In genomic region chr4:140236649-140237160, GRCh38 we compare ENCODE assay signal across 13 cellular contexts.
DNase-seq lines count a peak whose midpoint lies in the region; ATAC-seq and TF ChIP-seq lines count a peak whose summit lies in the region.
"Had no signal": no experiment of that assay in that cellular context is flagged by ENCODE, and none has a peak within 500 bp of the region (broad histone marks: within the 10 kb centered on the region; RNA-seq: fewer than 3 reads in every experiment).

No MANE protein-coding gene starts in this region.

- WGBS in SK-N-SH (ENCODE audit: low lambda C conversion rate): 74% methylated on average over 8 of the region's 8 CpGs
- WGBS in transverse colon (ENCODE audit: low coverage in 1 of 2), 2 donors: 59 to 64% methylated on average over 6 to 8 of the region's 8 CpGs

- peak; percentile 18 for DNase-seq in SK-N-SH
- no peak for DNase-seq in colonic mucosa
- no peak for DNase-seq in transverse colon
- no peak for DNase-seq in mucosa of descending colon
- no peak for DNase-seq in activated CD8-positive, alpha-beta memory T cell treated with anti-CD3 and anti-CD28 coated beads, Interleukin-2, amount 50 U/mL, for 4 hours
- DNase-seq: effector CD8-positive, alpha-beta T cell; naive thymus-derived CD4-positive, alpha-beta T cell; stimulated activated CD4-positive, alpha-beta T cell treated with anti-CD3 and anti-CD28 coated beads, Interleukin-1b, Interleukin-23, amount 100 ng/mL, for 48 hours; stimulated activated naive CD4-positive, alpha-beta T cell treated with Interleukin-2 at 50 U/mL for 16 hours had no signal

- peak overlapping the region; percentile 69 for H3K4me2 ChIP-seq in SK-N-SH

- no peaks in the 10 kb centered on the region for H3K9me3 ChIP-seq in SK-N-SH
- H3K9me3 ChIP-seq in colonic mucosa: no peaks in the 10 kb centered on the region
- no peaks in the 10 kb centered on the region for H3K9me3 ChIP-seq in muscle layer of duodenum (ENCODE audit: control insufficient read depth in 1 of 2, low read length in 2 of 2)
- H3K9me3 ChIP-seq in transverse colon: no peaks in the 10 kb centered on the region
- no peaks in the 10 kb centered on the region for H3K9me3 ChIP-seq in mucosa of descending colon

- H3F3A ChIP-seq in SK-N-SH (replicated peaks; ENCODE audit: insufficient read depth): peaks cover 14% of the 10 kb centered on the region

- in situ Hi-C loops in transverse colon (cut with MboI; ENCODE audit: low pct_ligation_motif_present in 1 of 4, low pct_unique_long_range_greater_than_20kb in 1 of 4, low sequenced_read_pairs in 3 of 4): no loop called here

- no peak for TF ChIP-seq EP300 in SK-N-SH (IDR thresholded peaks at IDR 0.05; ENCODE audit: borderline replicate concordance in 1 of 2, low read depth in 1 of 2, low read length in 1 of 2)
- no peak for TF ChIP-seq EP300 in transverse colon (IDR thresholded peaks at IDR 0.05; ENCODE audit: low read depth)

- no peak for TF ChIP-seq POLR2A in transverse colon (IDR thresholded peaks at IDR 0.05)

- H2AFZ ChIP-seq in SK-N-SH (ENCODE audit: low read depth): peak overlapping the region; percentile 90

- H3K4me3 ChIP-seq in SK-N-SH (ENCODE audit: low read depth in 2 of 2, low read length in 1 of 2) (no peak overlapping the region), colonic mucosa (no peak overlapping the region), muscle layer of duodenum (ENCODE audit: low read depth in 1 of 2, low read length in 2 of 2) (no peak overlapping the region), transverse colon (no peak overlapping the region), mucosa of descending colon (no peak overlapping the region)
- H3K4me3 ChIP-seq: K562 had no signal

- H3K4me1 ChIP-seq in SK-N-SH (ENCODE audit: control insufficient read depth in 1 of 2, insufficient read depth in 2 of 2, low read depth in 1 of 2, low read length in 1 of 2): peaks cover 34 to 41% of the 10 kb centered on the region in 2 experiments
- H3K4me1 ChIP-seq in colonic mucosa: peaks cover 24% of the 10 kb centered on the region
- peaks cover 15 to 26% of the 10 kb centered on the region in 2 donors for H3K4me1 ChIP-seq in muscle layer of duodenum (ENCODE audit: control insufficient read depth in 1 of 2, insufficient read depth in 2 of 2, low read length in 2 of 2)
- H3K4me1 ChIP-seq in transverse colon: peaks cover 27 to 50% (median 30%) of the 10 kb centered on the region in 4 donors
- peaks cover 35% of the 10 kb centered on the region for H3K4me1 ChIP-seq in mucosa of descending colon (ENCODE audit: low read depth)

- CTCF ChIA-PET in SK-N-SH (lab: Yijun Ruan, JAX): interaction anchor here (0.6 to 2.6 kb wide), 5 partner anchors 83 to 580 kb away, joined by 3 to 10 read pairs (median 3); partner anchors contain the start of gene MAML3

- no peaks in the 10 kb centered on the region for H3K27me3 ChIP-seq in SK-N-SH (ENCODE audit: insufficient read depth)
- H3K27me3 ChIP-seq in colonic mucosa: no peaks in the 10 kb centered on the region
- H3K27me3 ChIP-seq in muscle layer of duodenum (ENCODE audit: low read depth, low read length): no peaks in the 10 kb centered on the region
- H3K27me3 ChIP-seq in transverse colon: no peaks in the 10 kb centered on the region

- no peaks in the 10 kb centered on the region for H3K9me2 ChIP-seq in SK-N-SH

- no peak for TF ChIP-seq CTCF in SK-N-SH (IDR thresholded peaks at IDR 0.05)
- TF ChIP-seq CTCF in colonic mucosa (IDR thresholded peaks at IDR 0.05): no peak
- no peak for TF ChIP-seq CTCF in transverse colon (IDR thresholded peaks at IDR 0.05)
- TF ChIP-seq CTCF in mucosa of descending colon (IDR thresholded peaks at IDR 0.05): no peak

- peak overlapping the region; percentile 84 to 100 for H3K27ac ChIP-seq in SK-N-SH (ENCODE audit: low read depth in 2 of 2, low read length in 1 of 2)
- peak overlapping the region; percentile 93 for H3K27ac ChIP-seq in colonic mucosa
- H3K27ac ChIP-seq in muscle layer of duodenum (ENCODE audit: low read length): peak overlapping the region; percentile 93
- peak overlapping the region; percentile 86 to 93 (median 90) for H3K27ac ChIP-seq in transverse colon

- H4K20me1 ChIP-seq in SK-N-SH (ENCODE audit: insufficient read depth): no peaks in the 10 kb centered on the region

- ATAC-seq in SK-N-SH treated with all-trans-retinoic acid at 6 μM for 48 hours: no peak
- no peak for ATAC-seq in HG02571 (IDR thresholded peaks at IDR 0.05; ENCODE audit: unreplicated experiment)
- no peak for ATAC-seq in mucosa of descending colon
- ATAC-seq: K562 had no signal

- no peaks in the 10 kb centered on the region for H3K36me3 ChIP-seq in SK-N-SH (replicated peaks in 1 of 2; ENCODE audit: control insufficient read depth in 1 of 2, insufficient read depth in 2 of 2, low read length in 1 of 2)
- no peaks in the 10 kb centered on the region for H3K36me3 ChIP-seq in colonic mucosa
- H3K36me3 ChIP-seq in muscle layer of duodenum (ENCODE audit: control insufficient read depth in 1 of 2, insufficient read depth in 2 of 2, low read length in 2 of 2): no peaks in the 10 kb centered on the region
- H3K36me3 ChIP-seq in transverse colon: no peaks in the 10 kb centered on the region
- H3K36me3 ChIP-seq in mucosa of descending colon (ENCODE audit: low read depth): no peaks in the 10 kb centered on the region

- POLR2A ChIA-PET in SK-N-SH (lab: Yijun Ruan, JAX): interaction anchor here (1.0 to 5.1 kb wide), 8 partner anchors 14 to 380 kb away, joined by 3 to 80 read pairs (median 8); partner anchors contain the start of gene MAML3

- no peaks in the 10 kb centered on the region for H3K79me2 ChIP-seq in SK-N-SH (ENCODE audit: insufficient read depth)

- intact Hi-C loops in colonic mucosa (cut with DNase I) (loop anchor here (5.0 kb wide), 1 partner anchor 84 kb away; the partner anchor contains the start of gene MAML3), transverse colon (cut with DNase I; ENCODE audit: low total_unique reads) (no loop called here), mucosa of descending colon (cut with DNase I, micrococcal nuclease) (no loop called here)

- no peak for TF ChIP-seq RAD21 in SK-N-SH (IDR thresholded peaks at IDR 0.05; ENCODE audit: low read length)

- H3K9ac ChIP-seq in SK-N-SH: peak overlapping the region; percentile 61; the same call in 1 of the 2 replicates
- peak overlapping the region in 1 of 2 donors; percentile 6 for H3K9ac ChIP-seq in colonic mucosa (ENCODE audit: low read depth in 2 of 2, low read length in 2 of 2)

TF ChIP-seq in SK-N-SH, 30 proteins besides CTCF, POLR2A, EP300 and RAD21 (continues in another document):
- no peak for TF ChIP-seq PBX3 (IDR thresholded peaks at IDR 0.05)
- TF ChIP-seq GABPA (IDR thresholded peaks at IDR 0.05; ENCODE audit: low read depth): no peak
- no peak for TF ChIP-seq JUND (IDR thresholded peaks at IDR 0.05)
- no peak for TF ChIP-seq MEF2A (IDR thresholded peaks at IDR 0.05; ENCODE audit: borderline replicate concordance, low read depth)
- no peak for TF ChIP-seq TCF12 (IDR thresholded peaks at IDR 0.05)
- no peak for TF ChIP-seq USF1 (IDR thresholded peaks at IDR 0.05; ENCODE audit: borderline replicate concordance, low read depth)
- no peak for TF ChIP-seq NFIC (IDR thresholded peaks at IDR 0.05; ENCODE audit: borderline replicate concordance)
- no peak for TF ChIP-seq RFX5 (IDR thresholded peaks at IDR 0.05; ENCODE audit: low read length)

TF ChIP-seq in SK-N-SH treated with all-trans-retinoic acid at 6 μM for 48 hours, 23 proteins besides CTCF, POLR2A, EP300 and RAD21 (continues in another document):
- no peak for TF ChIP-seq ISL1 (CRISPR knock-in tag; IDR thresholded peaks at IDR 0.05)
- TF ChIP-seq CSRNP3 (CRISPR knock-in tag; IDR thresholded peaks at IDR 0.05): no peak
- no peak for TF ChIP-seq ZNF70 (CRISPR knock-in tag; IDR thresholded peaks at IDR 0.05)
- no peak for TF ChIP-seq CREB5 (CRISPR knock-in tag; IDR thresholded peaks at IDR 0.05; ENCODE audit: low read depth)
